Comparison of ENCODE assay signal across 1 cellular context in genomic region chr10:56349611-56350010, GRCh38.
TF ChIP-seq lines count a peak whose summit lies in the region.

No MANE protein-coding gene starts in this region.

TF ChIP-seq in GM23338, 12 proteins besides CTCF, POLR2A, EP300 and RAD21 (continued from another document):
- TF ChIP-seq ZNF462 (CRISPR knock-in tag; IDR thresholded peaks at IDR 0.05) = no peak
- no peak for TF ChIP-seq ZNF331 (CRISPR knock-in tag; IDR thresholded peaks at IDR 0.05; ENCODE audit: low read depth)
- TF ChIP-seq CREB1 (CRISPR knock-in tag; IDR thresholded peaks at IDR 0.05; ENCODE audit: low read depth) = no peak
- no peak for TF ChIP-seq JUNB (IDR thresholded peaks at IDR 0.05; ENCODE audit: unreplicated experiment)
- TF ChIP-seq ETS1 (IDR thresholded peaks at IDR 0.05) = no peak
- TF ChIP-seq REST (IDR thresholded peaks at IDR 0.05; ENCODE audit: unreplicated experiment) = no peak
